Comparison of ENCODE assay signal across 10 cellular contexts in the genomic region with DNA sequence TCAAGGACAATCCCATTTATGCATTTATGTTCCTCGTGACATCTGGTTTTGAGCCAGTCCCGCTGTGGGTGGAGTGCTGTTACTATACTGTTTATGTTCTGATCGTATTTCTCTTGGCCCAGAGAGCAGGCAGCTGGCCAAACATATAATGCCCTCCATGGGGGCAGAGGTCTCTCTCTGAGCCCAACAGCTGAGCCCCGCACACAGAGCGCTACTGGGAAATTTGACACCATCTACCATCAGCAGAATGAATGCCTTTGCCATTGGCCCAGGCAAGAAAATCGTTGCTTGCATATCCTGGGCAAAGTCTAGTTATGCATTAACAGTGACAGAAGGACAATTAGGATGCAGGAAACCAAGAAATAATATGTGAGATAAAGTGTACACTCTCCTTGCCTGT.
A peak's percentile ranks its signal among the peaks of the same experiment; 100 is the strongest.
DNase-seq lines count a peak whose midpoint lies in the region; ATAC-seq, FAIRE-seq and TF ChIP-seq lines count a peak whose summit lies in the region.
"Had no signal": no experiment of that assay in that cellular context is flagged by ENCODE, and none has a peak within 500 bp of the region (broad histone marks: within the 10 kb centered on the region; RNA-seq: fewer than 3 reads in every experiment).

No MANE protein-coding gene starts in this region.

- TF ChIP-seq CTCF in SK-N-SH (IDR thresholded peaks at IDR 0.05): no peak
- no peak for TF ChIP-seq CTCF in testis (IDR thresholded peaks at IDR 0.05)

- H3K4me2 ChIP-seq in SK-N-SH: peak overlapping the region; percentile 67; the same call in 1 of the 2 replicates

- no peaks in the 10 kb centered on the region for H4K20me1 ChIP-seq in SK-N-SH (ENCODE audit: insufficient read depth)

- WGBS in SK-N-SH (ENCODE audit: low lambda C conversion rate): 4% methylated on average over 6 of the region's 6 CpGs
- 21 to 34% methylated on average over 6 of the region's 6 CpGs for WGBS in testis, 2 donors

- H3K36me3 ChIP-seq in SK-N-SH (replicated peaks in 1 of 2; ENCODE audit: control insufficient read depth in 1 of 2, insufficient read depth in 2 of 2, low read length in 1 of 2) (no peaks in the 10 kb centered on the region), testis (ENCODE audit: low read depth, missing control alignments) (no peaks in the 10 kb centered on the region)

- H3F3A ChIP-seq in SK-N-SH (replicated peaks; ENCODE audit: insufficient read depth): no peaks in the 10 kb centered on the region

- H3K4me3 ChIP-seq in SK-N-SH (ENCODE audit: low read depth in 2 of 2, low read length in 1 of 2) (no peak overlapping the region), testis (no peak overlapping the region)

- no peak for TF ChIP-seq EP300 in SK-N-SH (IDR thresholded peaks at IDR 0.05; ENCODE audit: borderline replicate concordance in 1 of 2, low read depth in 1 of 2, low read length in 1 of 2)

- peak overlapping the region in 1 of 2 experiments; percentile 11; a peak in 1 of 4 replicates for H3K27ac ChIP-seq in SK-N-SH (ENCODE audit: low read depth in 2 of 2, low read length in 1 of 2)
- no peak overlapping the region for H3K27ac ChIP-seq in testis

- H3K9me2 ChIP-seq in SK-N-SH: no peaks in the 10 kb centered on the region

- TF ChIP-seq POLR2A in testis (IDR thresholded peaks at IDR 0.05): no peak

- intact Hi-C loops in testis (cut with DNase I; ENCODE audit: low total_unique reads): no loop called here

- no peaks in the 10 kb centered on the region for H3K9me3 ChIP-seq in SK-N-SH
- H3K9me3 ChIP-seq in testis: no peaks in the 10 kb centered on the region
- H3K9me3 ChIP-seq: Caco-2 had no signal

- no peaks in the 10 kb centered on the region for H3K79me2 ChIP-seq in SK-N-SH (ENCODE audit: insufficient read depth)

- no peak overlapping the region for H3K9ac ChIP-seq in SK-N-SH

- CTCF ChIA-PET in SK-N-SH (lab: Yijun Ruan, JAX): no interaction called here

- POLR2A ChIA-PET in SK-N-SH (lab: Yijun Ruan, JAX): no interaction called here

- peak; percentile 95 for DNase-seq in DMS 273 treated with DMSO at 0.1 percent for 48 hours (lab: John Stamatoyannopoulos, UW)
- peak; percentile 59 to 71 for DNase-seq in NCI-H187 (lab: John Stamatoyannopoulos, UW)
- no peak for DNase-seq in SK-N-SH
- DNase-seq in anterior cingulate cortex (lab: John Stamatoyannopoulos, UW): no peak
- DNase-seq in testis: no peak
- DNase-seq: left ventricle myocardium superior had no signal

- H3K4me1 ChIP-seq in SK-N-SH (ENCODE audit: control insufficient read depth in 1 of 2, insufficient read depth in 2 of 2, low read depth in 1 of 2, low read length in 1 of 2) (no peaks in the 10 kb centered on the region), testis (no peaks in the 10 kb centered on the region)
- H3K4me1 ChIP-seq: Caco-2 had no signal

- ATAC-seq in HG03457 (IDR thresholded peaks at IDR 0.05; ENCODE audit: unreplicated experiment) (no peak), GM18868 (IDR thresholded peaks at IDR 0.05; ENCODE audit: unreplicated experiment) (no peak)
- ATAC-seq: left ventricle myocardium superior had no signal

- no peaks in the 10 kb centered on the region; the same call in 1 of the 2 replicates for H3K27me3 ChIP-seq in SK-N-SH (ENCODE audit: insufficient read depth)
- no peaks in the 10 kb centered on the region for H3K27me3 ChIP-seq in testis

- peak; percentile 96 for FAIRE-seq in islet of Langerhans (lab: Jason Lieb, UNC)

- no peak for TF ChIP-seq RAD21 in SK-N-SH (IDR thresholded peaks at IDR 0.05; ENCODE audit: low read length)

- peak overlapping the region; percentile 51; the same call in 1 of the 2 replicates for H2AFZ ChIP-seq in SK-N-SH (ENCODE audit: low read depth)

TF ChIP-seq in SK-N-SH, 30 proteins besides CTCF, POLR2A, EP300 and RAD21:
- TF ChIP-seq NFIC (IDR thresholded peaks at IDR 0.05; ENCODE audit: borderline replicate concordance) (peak; percentile 72), TCF12 (IDR thresholded peaks at IDR 0.05) (peak; percentile 46; the same call in 1 of the 2 replicates), FOXJ3 (CRISPR knock-in tag; IDR thresholded peaks at IDR 0.05) (no peak), JUND (IDR thresholded peaks at IDR 0.05) (no peak)
TF ChIP-seq in SK-N-SH: peak in this region for 2.

Comparison
In these comparisons a context has a peak if more than half of its experiments do, and no peak if none do; other contexts are left out.
1. DNase-seq: peak in DMS 273 treated with DMSO at 0.1 percent for 48 hours (single experiment) and NCI-H187 (2 of 2); none in SK-N-SH (single experiment), anterior cingulate cortex (0 of 58) and testis (single experiment).